Comparison of ENCODE assay signal across 16 cellular contexts in the genomic region with DNA sequence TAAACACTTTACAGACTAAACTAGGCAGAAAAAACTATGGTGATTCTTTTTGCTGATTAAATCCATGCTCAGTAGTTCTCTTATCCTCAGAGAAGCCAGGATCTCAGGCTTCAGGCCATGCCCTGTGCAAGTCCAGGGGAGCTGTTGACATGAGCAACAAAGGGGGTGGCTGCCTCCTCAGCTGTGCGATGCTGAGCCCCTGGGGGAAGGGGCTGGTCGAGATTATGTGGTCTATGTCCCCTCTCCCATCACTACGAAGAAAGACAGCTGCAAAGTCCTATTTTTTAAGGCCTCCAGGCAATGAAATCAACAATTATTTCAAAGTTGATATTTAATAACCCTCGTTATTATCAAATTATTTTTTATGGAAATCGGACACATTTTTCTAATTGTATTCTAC. TPM values are rescaled to one million over a fixed set of nuclear protein-coding genes. Genes with fewer than 3 reads are reported as not detected.
A peak's percentile ranks its signal among the peaks of the same experiment; 100 is the strongest.
DNase-seq lines count a peak whose midpoint lies in the region; ATAC-seq and TF ChIP-seq lines count a peak whose summit lies in the region.
"Had no signal": no experiment of that assay in that cellular context is flagged by ENCODE, and none has a peak within 500 bp of the region (broad histone marks: within the 10 kb centered on the region; RNA-seq: fewer than 3 reads in every experiment).

No MANE protein-coding gene starts in this region.

- H3K4me2 ChIP-seq in neural progenitor cell = no peak overlapping the region

- H3K9me3 ChIP-seq in right atrium auricular region (no peaks in the 10 kb centered on the region), neural progenitor cell (ENCODE audit: low read depth) (no peaks in the 10 kb centered on the region)
- H3K9me3 ChIP-seq: BE2C, Caco-2 had no signal

- H3K27ac Mint-ChIP-seq in neural progenitor cell = peak overlapping the region; percentile 74
- H3K27ac Mint-ChIP-seq: CD8-positive, alpha-beta memory T cell; HFFc6 had no signal

- H3K4me1 ChIP-seq in right atrium auricular region = peaks cover 0 to 7% of the 10 kb centered on the region in 2 donors
- H3K4me1 ChIP-seq in neural progenitor cell = peaks cover 21% of the 10 kb centered on the region
- H3K4me1 ChIP-seq: Caco-2 had no signal

- no peak overlapping the region for H3K4me3 Mint-ChIP-seq in neural progenitor cell
- H3K4me3 Mint-ChIP-seq: CD8-positive, alpha-beta memory T cell; HFFc6 had no signal

- DNase-seq in right atrium auricular region (ENCODE audit: low spot score) = peak; percentile 50
- no peak for DNase-seq in Right ventricle myocardium superior
- DNase-seq in RWPE1 (ENCODE audit: low spot score) = no peak
- DNase-seq in neural progenitor cell (ENCODE audit: low spot score) = no peak
- DNase-seq in NCI-H774 (lab: John Stamatoyannopoulos, UW) = no peak
- DNase-seq in activated CD4-positive, alpha-beta T cell treated with anti-CD3 and anti-CD28 coated beads, Interleukin-2, amount 50 U/mL, for 48 hours = no peak
- DNase-seq: BE2C; Caco-2; CD8-positive, alpha-beta memory T cell; DND-41; GDM1; HCEC 1CT; HFFc6 had no signal

- POLR2A ChIA-PET in RWPE1 (lab: Yijun Ruan, JAX; ENCODE audit: low non-redundant PET) = no interaction called here

- no peak overlapping the region for H3K27ac ChIP-seq in right atrium auricular region
- peak overlapping the region; percentile 41 for H3K27ac ChIP-seq in RWPE1
- H3K27ac ChIP-seq in neural progenitor cell = no peak overlapping the region
- H3K27ac ChIP-seq: HL-60 had no signal

- no peaks in the 10 kb centered on the region for H3K79me2 ChIP-seq in neural progenitor cell (ENCODE audit: low read depth)

- CTCF ChIA-PET in RWPE1 (lab: Yijun Ruan, JAX) = no interaction called here

- peaks cover 29% of the 10 kb centered on the region for H3K36me3 ChIP-seq in right atrium auricular region
- H3K36me3 ChIP-seq in neural progenitor cell = peaks cover 7% of the 10 kb centered on the region

- H3K4me1 Mint-ChIP-seq in neural progenitor cell = peaks cover 30% of the 10 kb centered on the region

- H3K9me3 Mint-ChIP-seq in neural progenitor cell = peaks cover 24% of the 10 kb centered on the region
- H3K9me3 Mint-ChIP-seq: HFFc6 had no signal

- peaks cover 8% of the 10 kb centered on the region for H4K20me1 ChIP-seq in neural progenitor cell (ENCODE audit: low read depth)

- no peak overlapping the region for H3K9ac ChIP-seq in neural progenitor cell

- H3K27me3 Mint-ChIP-seq in neural progenitor cell (ENCODE audit: insufficient read depth, low read depth) = peaks cover 4% of the 10 kb centered on the region

- H2AFZ ChIP-seq in neural progenitor cell (replicated peaks) = no peak overlapping the region

- TF ChIP-seq CTCF in right atrium auricular region (IDR thresholded peaks at IDR 0.05) (no peak), RWPE1 (conservative IDR thresholded peaks at IDR 0.05; ENCODE audit: low read depth) (no peak), neural progenitor cell (IDR thresholded peaks at IDR 0.05) (no peak)

- H3K27me3 ChIP-seq in right atrium auricular region (no peaks in the 10 kb centered on the region), neural progenitor cell (no peaks in the 10 kb centered on the region)
- H3K27me3 ChIP-seq: BE2C had no signal

- H3K36me3 Mint-ChIP-seq in neural progenitor cell = peaks cover 33% of the 10 kb centered on the region

- intact Hi-C loops in Right ventricle myocardium superior (cut with DNase I) = no loop called here

- H3F3A ChIP-seq in neural progenitor cell (ENCODE audit: low read depth) = no peaks in the 10 kb centered on the region

- ATAC-seq in Right ventricle myocardium superior (ENCODE audit: poor library complexity) = no peak
- no peak for ATAC-seq in HG02885 (IDR thresholded peaks at IDR 0.05; ENCODE audit: poor library complexity, unreplicated experiment)
- no peak for ATAC-seq in GM18517 (IDR thresholded peaks at IDR 0.05; ENCODE audit: unreplicated experiment)

- H3K4me3 ChIP-seq in right atrium auricular region (no peak overlapping the region), neural progenitor cell (no peak overlapping the region)

RNA-seq across cellular contexts. Expression of a gene that starts 37.0 kb away (rescaled TPM):
- total RNA-seq in right atrium auricular region (10 to 100 TPM; 21.2 to 57.6 TPM), Right ventricle myocardium superior (12.1 TPM), neural progenitor cell (ENCODE audit: low replicate concordance) (4.2 and 7.2 TPM in 2 replicates)
